ENCODE assay signal across 8 cellular contexts in genomic region chr9:120715331-120715924, GRCh38. TPM values are rescaled to one million over a fixed set of nuclear protein-coding genes. Genes with fewer than 3 reads are reported as not detected.
DNase-seq lines count a peak whose midpoint lies in the region; ATAC-seq and TF ChIP-seq lines count a peak whose summit lies in the region.

No MANE protein-coding gene starts in this region.

- no peaks in the 10 kb centered on the region for H3K9me2 ChIP-seq in OCI-LY1 (ENCODE audit: low read depth, low read length)

- H3K9ac ChIP-seq in OCI-LY1 (ENCODE audit: low read length), result peak overlapping the region; percentile 93

- no peaks in the 10 kb centered on the region for H3K9me3 ChIP-seq in OCI-LY1 (ENCODE audit: low read length)
- no peaks in the 10 kb centered on the region for H3K9me3 ChIP-seq in ectodermal cell (ENCODE audit: control insufficient read depth, low read length)
- no peaks in the 10 kb centered on the region for H3K9me3 ChIP-seq in mesodermal cell (ENCODE audit: control insufficient read depth, low read length)

- ATAC-seq in GM19395 (IDR thresholded peaks at IDR 0.05; ENCODE audit: unreplicated experiment) (no peak), GM18505 (IDR thresholded peaks at IDR 0.05; ENCODE audit: unreplicated experiment) (no peak), GM18498 (IDR thresholded peaks at IDR 0.05; ENCODE audit: unreplicated experiment) (no peak)

- peaks cover 46% of the 10 kb centered on the region for H3K4me1 ChIP-seq in OCI-LY1 (ENCODE audit: insufficient read depth, low read length, severe bottlenecking)
- peaks cover 13% of the 10 kb centered on the region for H3K4me1 ChIP-seq in ectodermal cell (ENCODE audit: control insufficient read depth, insufficient read depth, low read length)
- peaks cover 7% of the 10 kb centered on the region for H3K4me1 ChIP-seq in mesodermal cell (ENCODE audit: control insufficient read depth, insufficient read depth, low read length, poor library complexity, severe bottlenecking)

- H3K27ac ChIP-seq in OCI-LY1 (ENCODE audit: low read depth, low read length, poor library complexity, severe bottlenecking), result peak overlapping the region; percentile 29
- H3K27ac ChIP-seq in ectodermal cell (ENCODE audit: insufficient read depth, low read depth, low read length, poor library complexity, severe bottlenecking), result peak overlapping the region; percentile 93
- H3K27ac ChIP-seq in mesodermal cell (ENCODE audit: low read depth, low read length, severe bottlenecking), result peak overlapping the region; percentile 86

- TF ChIP-seq POLR2A in GM18505 (IDR thresholded peaks at IDR 0.05; ENCODE audit: borderline replicate concordance, extremely low read depth, insufficient read depth, insufficient read length), result no peak

- H4K20me1 ChIP-seq in OCI-LY1 (ENCODE audit: insufficient read depth, low read length), result no peaks in the 10 kb centered on the region

- H3F3A ChIP-seq in OCI-LY1 (ENCODE audit: insufficient read depth, low read length), result no peaks in the 10 kb centered on the region

- no peaks in the 10 kb centered on the region for H3K27me3 ChIP-seq in OCI-LY1 (ENCODE audit: insufficient read depth, low read length)
- H3K27me3 ChIP-seq in ectodermal cell (ENCODE audit: control insufficient read depth, insufficient read depth, low read length, poor library complexity, severe bottlenecking), result peaks cover 19% of the 10 kb centered on the region

- H3K4me3 ChIP-seq in OCI-LY1 (ENCODE audit: low read depth, low read length, poor library complexity, severe bottlenecking) (peak overlapping the region; percentile 84), ectodermal cell (ENCODE audit: insufficient read depth, low read depth, low read length) (peak overlapping the region; percentile 79), mesodermal cell (ENCODE audit: extremely low read depth, insufficient read depth, low read length, poor library complexity, severe bottlenecking) (peak overlapping the region; percentile 54)

- no peak overlapping the region for H2AFZ ChIP-seq in OCI-LY1 (ENCODE audit: low read length)

- no peak for TF ChIP-seq CTCF in OCI-LY1 (IDR thresholded peaks at IDR 0.05; ENCODE audit: low read length)

- H3K36me3 ChIP-seq in OCI-LY1 (ENCODE audit: insufficient read depth, low read length), result no peaks in the 10 kb centered on the region
- no peaks in the 10 kb centered on the region for H3K36me3 ChIP-seq in ectodermal cell (ENCODE audit: control insufficient read depth, insufficient read depth, low read length)
- H3K36me3 ChIP-seq in mesodermal cell (ENCODE audit: control insufficient read depth, insufficient read depth, low read length), result no peaks in the 10 kb centered on the region

- H3K4me2 ChIP-seq in OCI-LY1 (ENCODE audit: low read length), result peak overlapping the region; percentile 88

- 48 to 50% methylated on average over 14 of the region's 14 CpGs for WGBS in ectodermal cell, 2 experiments
- 57 to 67% methylated on average over 12 to 13 of the region's 14 CpGs for WGBS in mesodermal cell (ENCODE audit: insufficient coverage in 2 of 2), 2 experiments

- DNase-seq in ELR (ENCODE audit: low read depth) (peak; percentile 88), NCI-H446 (lab: John Stamatoyannopoulos, UW) (no peak)

- 0 out of 2 replicates have a peak, but pooled peaks cover 11% of the 10 kb centered on the region for H3K79me2 ChIP-seq in OCI-LY1 (ENCODE audit: insufficient read depth, low read length)

RNA-seq across cellular contexts. Expression of gene MEGF9, which starts 1.2 kb away (rescaled TPM):
- polyA plus RNA-seq in ectodermal cell (2013, experiment 1 of 4), result 5.6 TPM
- polyA plus RNA-seq in ectodermal cell (2013, experiment 2 of 4), result 4.9 TPM
- polyA plus RNA-seq in ectodermal cell (2013, experiment 3 of 4), result 5.7 TPM
- polyA plus RNA-seq in ectodermal cell (2013, experiment 4 of 4), result 6.1 TPM
- polyA plus RNA-seq in mesodermal cell (2013, experiment 1 of 2), result 4.2 TPM
- 3.4 TPM for polyA plus RNA-seq in mesodermal cell (2013, experiment 2 of 2)

Comparison
In these comparisons a context has a peak if more than half of its experiments do, and no peak if none do; other contexts are left out.
1. H3K27ac ChIP-seq: peak in every context shown above with its lines; median percentile 93 in ectodermal cell; 86 in mesodermal cell; 29 in OCI-LY1.